ENCODE assay signal across 9 cellular contexts in genomic region chr16:3095869-3096268, GRCh38. TPM values are rescaled to one million over a fixed set of nuclear protein-coding genes. Genes with fewer than 3 reads are reported as not detected.
DNase-seq lines count a peak whose midpoint lies in the region; ATAC-seq, FAIRE-seq and TF ChIP-seq lines count a peak whose summit lies in the region.
"Had no signal": no experiment of that assay in that cellular context is flagged by ENCODE, and none has a peak within 500 bp of the region (broad histone marks: within the 10 kb centered on the region; RNA-seq: fewer than 3 reads in every experiment).

No MANE protein-coding gene starts in this region.

- H3K27ac ChIP-seq in brain microvascular endothelial cell, result no peak overlapping the region
- H3K27ac ChIP-seq: SJSA1 had no signal

- peak; percentile 81 for DNase-seq in GM12891 (ENCODE audit: insufficient read length, low spot score)
- no peak for DNase-seq in brain microvascular endothelial cell
- DNase-seq in retinal pigment epithelial cell (ENCODE audit: low read depth), result no peak
- no peak for DNase-seq in NCI-H748 treated with DMSO at 0.1 percent for 48 hours (lab: John Stamatoyannopoulos, UW)
- no peak for DNase-seq in NCI-H2171 treated with DMSO at 0.1 percent for 48 hours (lab: John Stamatoyannopoulos, UW)
- DNase-seq in NCI-H1092 (lab: John Stamatoyannopoulos, UW), result no peak

- in situ Hi-C loops in brain microvascular endothelial cell (cut with HindIII; ENCODE audit: low pct_ligation_motif_present, low sequenced_read_pairs), result no loop called here

- TF ChIP-seq CTCF in brain microvascular endothelial cell (IDR thresholded peaks at IDR 0.05; ENCODE audit: low read depth, low read length, missing control alignments) (peak; percentile 41), retinal pigment epithelial cell (conservative IDR thresholded peaks at IDR 0.05; ENCODE audit: low read depth, low read length) (peak; percentile 23)

- H3K4me3 ChIP-seq in brain microvascular endothelial cell (ENCODE audit: low read depth, low read length), result no peak overlapping the region
- H3K4me3 ChIP-seq in retinal pigment epithelial cell (ENCODE audit: low read length), result no peak overlapping the region
- H3K4me3 ChIP-seq: SJSA1 had no signal

- H3K27me3 ChIP-seq in brain microvascular endothelial cell (replicated peaks), result peaks cover 11% of the 10 kb centered on the region
- H3K27me3 ChIP-seq: SJSA1 had no signal

- no peaks in the 10 kb centered on the region for H3K36me3 ChIP-seq in brain microvascular endothelial cell (replicated peaks)
- H3K36me3 ChIP-seq: SJSA1 had no signal

- peak; percentile 72 for FAIRE-seq in GM12891 (lab: Jason Lieb, UNC)

- no peak for TF ChIP-seq POLR2A in GM12891 (IDR thresholded peaks at IDR 0.05; ENCODE audit: low read depth, low read length)

- peak; percentile 57 for ATAC-seq in HG02588 (IDR thresholded peaks at IDR 0.05; ENCODE audit: unreplicated experiment)
- peak; percentile 32 for ATAC-seq in SK-N-SH treated with all-trans-retinoic acid at 6 μM for 48 hours

TF ChIP-seq in GM12891, 5 proteins besides CTCF, POLR2A, EP300 and RAD21:
- TF ChIP-seq SPI1 (IDR thresholded peaks at IDR 0.05; ENCODE audit: low read depth, low read length) (0 out of 2 replicates have a peak, but pooled peaks have one; percentile 2), TAF1 (IDR thresholded peaks at IDR 0.05; ENCODE audit: low read depth, low read length) (no peak)

TF ChIP-seq in SK-N-SH treated with all-trans-retinoic acid at 6 μM for 48 hours, 23 proteins besides CTCF, POLR2A, EP300 and RAD21:
- no peak for TF ChIP-seq ZNF8 (CRISPR knock-in tag; IDR thresholded peaks at IDR 0.05)
- no peak for TF ChIP-seq PATZ1 (CRISPR knock-in tag; IDR thresholded peaks at IDR 0.05; ENCODE audit: borderline replicate concordance)
- TF ChIP-seq POU6F1 (CRISPR knock-in tag; IDR thresholded peaks at IDR 0.05; ENCODE audit: borderline replicate concordance, low read depth), result no peak
- TF ChIP-seq ZFP30 (CRISPR knock-in tag; IDR thresholded peaks at IDR 0.05), result no peak
- no peak for TF ChIP-seq ZC3H10 (CRISPR knock-in tag; IDR thresholded peaks at IDR 0.05)
- no peak for TF ChIP-seq TCF4 (CRISPR knock-in tag; IDR thresholded peaks at IDR 0.05; ENCODE audit: borderline replicate concordance)

RNA-seq across cellular contexts. Expression of gene ZSCAN10, which starts 3.2 kb away (rescaled TPM):
- 0.06 TPM for polyA plus RNA-seq in GM12891 (2012; ENCODE audit: low read depth, missing spikeins)

RNA-seq across cellular contexts. Expression of gene ZNF205, which starts 16.5 kb away (rescaled TPM):
- polyA plus RNA-seq in GM12891 (2012; ENCODE audit: low read depth, missing spikeins), result 0.05 TPM

RNA-seq across cellular contexts. Expression of gene IL32, which starts 30.4 kb away (rescaled TPM):
- polyA plus RNA-seq in GM12891 (2012; ENCODE audit: low read depth, missing spikeins), result 512 TPM

RNA-seq across cellular contexts. Expression of gene ZNF213, which starts 39.0 kb away (rescaled TPM):
- polyA plus RNA-seq in GM12891 (2012; ENCODE audit: low read depth, missing spikeins), result 3.7 TPM

RNA-seq across cellular contexts. Expression of gene MMP25, which starts 49.5 kb away (rescaled TPM):
- 0.68 TPM for polyA plus RNA-seq in GM12891 (2012; ENCODE audit: low read depth, missing spikeins)
